Comparison of ENCODE assay signal across 1 cellular context in the genomic region with DNA sequence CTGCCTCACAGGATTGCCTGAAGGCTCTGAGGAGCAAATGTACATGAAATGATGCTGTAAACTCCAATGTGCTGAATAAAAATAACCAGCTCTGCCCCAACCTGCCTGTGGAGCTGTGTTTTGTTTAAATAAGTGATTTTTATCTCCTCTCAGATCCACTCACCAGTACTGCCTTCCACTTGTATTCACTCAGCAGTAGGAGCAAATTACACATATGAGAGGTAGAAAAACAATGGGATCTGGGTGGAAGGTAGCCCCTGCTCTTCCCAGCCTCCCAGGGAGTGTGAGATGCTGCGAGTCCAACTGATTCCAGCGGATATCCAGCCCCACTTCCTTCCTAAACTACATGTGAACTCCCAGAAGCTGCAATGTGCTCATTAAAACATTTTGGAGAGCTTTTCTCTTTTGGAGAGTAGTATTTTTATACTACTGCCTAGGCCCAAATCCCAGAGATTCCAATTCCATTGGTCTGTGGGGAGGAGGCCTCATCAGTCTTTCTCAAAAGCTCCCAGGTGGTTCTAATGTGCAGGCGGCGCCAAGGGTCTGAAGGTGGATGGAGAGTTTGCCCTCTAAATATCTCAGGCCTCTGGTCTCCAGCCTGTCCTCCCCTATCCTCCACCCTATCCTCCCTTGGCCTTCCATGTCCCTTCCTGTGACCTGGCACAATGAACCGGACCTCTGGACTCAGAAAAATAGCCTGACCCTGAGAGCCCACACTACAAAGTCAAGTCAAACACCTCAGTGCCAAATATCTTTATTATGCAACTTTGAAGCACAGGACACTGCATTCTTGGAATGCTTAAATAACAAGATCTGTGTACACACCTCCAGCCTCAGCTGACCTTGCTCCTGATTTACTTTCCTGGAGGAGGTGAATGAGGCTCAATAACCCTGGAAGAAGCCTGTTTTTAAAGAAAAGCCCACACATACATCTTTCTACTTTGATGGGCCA.
A peak's percentile ranks its signal among the peaks of the same experiment; 100 is the strongest.
TF ChIP-seq lines count a peak whose summit lies in the region.

No MANE protein-coding gene starts in this region.

TF ChIP-seq in HepG2, 621 proteins besides CTCF, POLR2A, EP300 and RAD21 (continued from another document and continues in another):
- TF ChIP-seq, protein P1, sequence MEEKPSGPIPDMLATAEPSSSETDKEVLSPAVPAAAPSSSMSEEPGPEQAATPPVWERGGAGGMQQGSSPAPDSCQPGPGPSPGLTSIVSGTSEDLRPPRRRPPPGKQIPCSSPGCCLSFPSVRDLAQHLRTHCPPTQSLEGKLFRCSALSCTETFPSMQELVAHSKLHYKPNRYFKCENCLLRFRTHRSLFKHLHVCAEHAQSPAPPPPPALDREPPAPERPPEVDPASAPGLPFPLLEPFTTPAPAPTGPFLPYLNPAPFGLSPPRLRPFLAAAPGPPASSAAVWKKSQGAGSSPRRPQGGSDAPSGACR (CRISPR knock-in tag; IDR thresholded peaks at IDR 0.05) = peak; percentile 83
- TF ChIP-seq, protein P2, sequence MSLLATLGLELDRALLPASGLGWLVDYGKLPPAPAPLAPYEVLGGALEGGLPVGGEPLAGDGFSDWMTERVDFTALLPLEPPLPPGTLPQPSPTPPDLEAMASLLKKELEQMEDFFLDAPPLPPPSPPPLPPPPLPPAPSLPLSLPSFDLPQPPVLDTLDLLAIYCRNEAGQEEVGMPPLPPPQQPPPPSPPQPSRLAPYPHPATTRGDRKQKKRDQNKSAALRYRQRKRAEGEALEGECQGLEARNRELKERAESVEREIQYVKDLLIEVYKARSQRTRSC (CRISPR knock-in tag; IDR thresholded peaks at IDR 0.05; ENCODE audit: low read depth) = no peak
- TF ChIP-seq CBX2 (IDR thresholded peaks at IDR 0.05; ENCODE audit: low read depth, low read length) (no peak), CBX2 (CRISPR knock-in tag; IDR thresholded peaks at IDR 0.05; ENCODE audit: low read depth) (no peak), ZNF446 (CRISPR knock-in tag; IDR thresholded peaks at IDR 0.05) (no peak), DNMT1 (CRISPR knock-in tag; IDR thresholded peaks at IDR 0.05) (no peak), HES4 (CRISPR knock-in tag; IDR thresholded peaks at IDR 0.05; ENCODE audit: borderline replicate concordance) (no peak), ZNF274 (CRISPR knock-in tag; IDR thresholded peaks at IDR 0.05) (no peak), ZSCAN22 (CRISPR knock-in tag; IDR thresholded peaks at IDR 0.05) (no peak), PPARG (CRISPR knock-in tag; conservative IDR thresholded peaks at IDR 0.05) (peak; percentile 96), ZFP41 (CRISPR knock-in tag; IDR thresholded peaks at IDR 0.05; ENCODE audit: borderline replicate concordance) (no peak), YEATS2 (CRISPR knock-in tag; IDR thresholded peaks at IDR 0.05; ENCODE audit: borderline replicate concordance) (peak; percentile 48; the same call in 1 of the 2 replicates), GZF1 (CRISPR knock-in tag; IDR thresholded peaks at IDR 0.05) (no peak), NFE2 (CRISPR knock-in tag; IDR thresholded peaks at IDR 0.05) (no peak), LCORL (IDR thresholded peaks at IDR 0.05) (peak; percentile 82), LCORL (CRISPR knock-in tag; IDR thresholded peaks at IDR 0.05) (peak; percentile 98), SAP130 (CRISPR knock-in tag; IDR thresholded peaks at IDR 0.05; ENCODE audit: low read depth) (peak; percentile 82), AHR (CRISPR knock-in tag; IDR thresholded peaks at IDR 0.05) (no peak), ZSCAN9 (CRISPR knock-in tag; IDR thresholded peaks at IDR 0.05; ENCODE audit: borderline replicate concordance) (peak; percentile 76; the same call in 1 of the 2 replicates), ZNF569 (CRISPR knock-in tag; IDR thresholded peaks at IDR 0.05; ENCODE audit: borderline replicate concordance) (no peak), GATAD1 (CRISPR knock-in tag; IDR thresholded peaks at IDR 0.05) (peak; percentile 67), ZSCAN29 (CRISPR knock-in tag; conservative IDR thresholded peaks at IDR 0.05) (no peak), ZNF121 (CRISPR knock-in tag; IDR thresholded peaks at IDR 0.05) (no peak), ONECUT2 (CRISPR knock-in tag; IDR thresholded peaks at IDR 0.05) (no peak), CREM (IDR thresholded peaks at IDR 0.05) (peak; percentile 91), CREM (CRISPR knock-in tag; IDR thresholded peaks at IDR 0.05) (no peak), STAT5B (CRISPR knock-in tag; IDR thresholded peaks at IDR 0.05) (no peak; the same call in 1 of the 2 replicates), GABPB1 (CRISPR knock-in tag; IDR thresholded peaks at IDR 0.05) (no peak; the same call in 1 of the 2 replicates), ZNF792 (CRISPR knock-in tag; IDR thresholded peaks at IDR 0.05) (peak; percentile 79; the same call in 1 of the 2 replicates), GFI1 (CRISPR knock-in tag; IDR thresholded peaks at IDR 0.05; ENCODE audit: borderline replicate concordance) (peak; percentile 96), ZNF160 (CRISPR knock-in tag; IDR thresholded peaks at IDR 0.05) (no peak), ZNF326 (CRISPR knock-in tag; IDR thresholded peaks at IDR 0.05; ENCODE audit: borderline replicate concordance) (no peak), ZIK1 (CRISPR knock-in tag; IDR thresholded peaks at IDR 0.05; ENCODE audit: borderline replicate concordance, low read depth) (no peak), SRSF1 (optimal IDR thresholded peaks at IDR 0.05; ENCODE audit: low read depth, low read length) (no peak)
- TF ChIP-seq, protein P3, sequence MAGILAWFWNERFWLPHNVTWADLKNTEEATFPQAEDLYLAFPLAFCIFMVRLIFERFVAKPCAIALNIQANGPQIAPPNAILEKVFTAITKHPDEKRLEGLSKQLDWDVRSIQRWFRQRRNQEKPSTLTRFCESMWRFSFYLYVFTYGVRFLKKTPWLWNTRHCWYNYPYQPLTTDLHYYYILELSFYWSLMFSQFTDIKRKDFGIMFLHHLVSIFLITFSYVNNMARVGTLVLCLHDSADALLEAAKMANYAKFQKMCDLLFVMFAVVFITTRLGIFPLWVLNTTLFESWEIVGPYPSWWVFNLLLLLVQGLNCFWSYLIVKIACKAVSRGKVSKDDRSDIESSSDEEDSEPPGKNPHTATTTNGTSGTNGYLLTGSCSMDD (CRISPR knock-in tag; IDR thresholded peaks at IDR 0.05) = no peak
- TF ChIP-seq, protein P4, sequence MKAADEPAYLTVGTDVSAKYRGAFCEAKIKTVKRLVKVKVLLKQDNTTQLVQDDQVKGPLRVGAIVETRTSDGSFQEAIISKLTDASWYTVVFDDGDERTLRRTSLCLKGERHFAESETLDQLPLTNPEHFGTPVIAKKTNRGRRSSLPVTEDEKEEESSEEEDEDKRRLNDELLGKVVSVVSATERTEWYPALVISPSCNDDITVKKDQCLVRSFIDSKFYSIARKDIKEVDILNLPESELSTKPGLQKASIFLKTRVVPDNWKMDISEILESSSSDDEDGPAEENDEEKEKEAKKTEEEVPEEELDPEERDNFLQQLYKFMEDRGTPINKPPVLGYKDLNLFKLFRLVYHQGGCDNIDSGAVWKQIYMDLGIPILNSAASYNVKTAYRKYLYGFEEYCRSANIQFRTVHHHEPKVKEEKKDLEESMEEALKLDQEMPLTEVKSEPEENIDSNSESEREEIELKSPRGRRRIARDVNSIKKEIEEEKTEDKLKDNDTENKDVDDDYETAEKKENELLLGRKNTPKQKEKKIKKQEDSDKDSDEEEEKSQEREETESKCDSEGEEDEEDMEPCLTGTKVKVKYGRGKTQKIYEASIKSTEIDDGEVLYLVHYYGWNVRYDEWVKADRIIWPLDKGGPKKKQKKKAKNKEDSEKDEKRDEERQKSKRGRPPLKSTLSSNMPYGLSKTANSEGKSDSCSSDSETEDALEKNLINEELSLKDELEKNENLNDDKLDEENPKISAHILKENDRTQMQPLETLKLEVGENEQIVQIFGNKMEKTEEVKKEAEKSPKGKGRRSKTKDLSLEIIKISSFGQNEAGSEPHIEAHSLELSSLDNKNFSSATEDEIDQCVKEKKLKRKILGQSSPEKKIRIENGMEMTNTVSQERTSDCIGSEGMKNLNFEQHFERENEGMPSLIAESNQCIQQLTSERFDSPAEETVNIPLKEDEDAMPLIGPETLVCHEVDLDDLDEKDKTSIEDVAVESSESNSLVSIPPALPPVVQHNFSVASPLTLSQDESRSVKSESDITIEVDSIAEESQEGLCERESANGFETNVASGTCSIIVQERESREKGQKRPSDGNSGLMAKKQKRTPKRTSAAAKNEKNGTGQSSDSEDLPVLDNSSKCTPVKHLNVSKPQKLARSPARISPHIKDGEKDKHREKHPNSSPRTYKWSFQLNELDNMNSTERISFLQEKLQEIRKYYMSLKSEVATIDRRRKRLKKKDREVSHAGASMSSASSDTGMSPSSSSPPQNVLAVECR (CRISPR knock-in tag; IDR thresholded peaks at IDR 0.05; ENCODE audit: borderline replicate concordance) = peak; percentile 58; the same call in 1 of the 2 replicates
- TF ChIP-seq, protein P5, sequence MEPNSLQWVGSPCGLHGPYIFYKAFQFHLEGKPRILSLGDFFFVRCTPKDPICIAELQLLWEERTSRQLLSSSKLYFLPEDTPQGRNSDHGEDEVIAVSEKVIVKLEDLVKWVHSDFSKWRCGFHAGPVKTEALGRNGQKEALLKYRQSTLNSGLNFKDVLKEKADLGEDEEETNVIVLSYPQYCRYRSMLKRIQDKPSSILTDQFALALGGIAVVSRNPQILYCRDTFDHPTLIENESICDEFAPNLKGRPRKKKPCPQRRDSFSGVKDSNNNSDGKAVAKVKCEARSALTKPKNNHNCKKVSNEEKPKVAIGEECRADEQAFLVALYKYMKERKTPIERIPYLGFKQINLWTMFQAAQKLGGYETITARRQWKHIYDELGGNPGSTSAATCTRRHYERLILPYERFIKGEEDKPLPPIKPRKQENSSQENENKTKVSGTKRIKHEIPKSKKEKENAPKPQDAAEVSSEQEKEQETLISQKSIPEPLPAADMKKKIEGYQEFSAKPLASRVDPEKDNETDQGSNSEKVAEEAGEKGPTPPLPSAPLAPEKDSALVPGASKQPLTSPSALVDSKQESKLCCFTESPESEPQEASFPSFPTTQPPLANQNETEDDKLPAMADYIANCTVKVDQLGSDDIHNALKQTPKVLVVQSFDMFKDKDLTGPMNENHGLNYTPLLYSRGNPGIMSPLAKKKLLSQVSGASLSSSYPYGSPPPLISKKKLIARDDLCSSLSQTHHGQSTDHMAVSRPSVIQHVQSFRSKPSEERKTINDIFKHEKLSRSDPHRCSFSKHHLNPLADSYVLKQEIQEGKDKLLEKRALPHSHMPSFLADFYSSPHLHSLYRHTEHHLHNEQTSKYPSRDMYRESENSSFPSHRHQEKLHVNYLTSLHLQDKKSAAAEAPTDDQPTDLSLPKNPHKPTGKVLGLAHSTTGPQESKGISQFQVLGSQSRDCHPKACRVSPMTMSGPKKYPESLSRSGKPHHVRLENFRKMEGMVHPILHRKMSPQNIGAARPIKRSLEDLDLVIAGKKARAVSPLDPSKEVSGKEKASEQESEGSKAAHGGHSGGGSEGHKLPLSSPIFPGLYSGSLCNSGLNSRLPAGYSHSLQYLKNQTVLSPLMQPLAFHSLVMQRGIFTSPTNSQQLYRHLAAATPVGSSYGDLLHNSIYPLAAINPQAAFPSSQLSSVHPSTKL (CRISPR knock-in tag; IDR thresholded peaks at IDR 0.05) = peak; percentile 99
- TF ChIP-seq, protein P6, sequence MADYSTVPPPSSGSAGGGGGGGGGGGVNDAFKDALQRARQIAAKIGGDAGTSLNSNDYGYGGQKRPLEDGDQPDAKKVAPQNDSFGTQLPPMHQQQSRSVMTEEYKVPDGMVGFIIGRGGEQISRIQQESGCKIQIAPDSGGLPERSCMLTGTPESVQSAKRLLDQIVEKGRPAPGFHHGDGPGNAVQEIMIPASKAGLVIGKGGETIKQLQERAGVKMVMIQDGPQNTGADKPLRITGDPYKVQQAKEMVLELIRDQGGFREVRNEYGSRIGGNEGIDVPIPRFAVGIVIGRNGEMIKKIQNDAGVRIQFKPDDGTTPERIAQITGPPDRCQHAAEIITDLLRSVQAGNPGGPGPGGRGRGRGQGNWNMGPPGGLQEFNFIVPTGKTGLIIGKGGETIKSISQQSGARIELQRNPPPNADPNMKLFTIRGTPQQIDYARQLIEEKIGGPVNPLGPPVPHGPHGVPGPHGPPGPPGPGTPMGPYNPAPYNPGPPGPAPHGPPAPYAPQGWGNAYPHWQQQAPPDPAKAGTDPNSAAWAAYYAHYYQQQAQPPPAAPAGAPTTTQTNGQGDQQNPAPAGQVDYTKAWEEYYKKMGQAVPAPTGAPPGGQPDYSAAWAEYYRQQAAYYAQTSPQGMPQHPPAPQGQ (CRISPR knock-in tag; IDR thresholded peaks at IDR 0.05; ENCODE audit: borderline replicate concordance) = no peak
- TF ChIP-seq, protein P7, sequence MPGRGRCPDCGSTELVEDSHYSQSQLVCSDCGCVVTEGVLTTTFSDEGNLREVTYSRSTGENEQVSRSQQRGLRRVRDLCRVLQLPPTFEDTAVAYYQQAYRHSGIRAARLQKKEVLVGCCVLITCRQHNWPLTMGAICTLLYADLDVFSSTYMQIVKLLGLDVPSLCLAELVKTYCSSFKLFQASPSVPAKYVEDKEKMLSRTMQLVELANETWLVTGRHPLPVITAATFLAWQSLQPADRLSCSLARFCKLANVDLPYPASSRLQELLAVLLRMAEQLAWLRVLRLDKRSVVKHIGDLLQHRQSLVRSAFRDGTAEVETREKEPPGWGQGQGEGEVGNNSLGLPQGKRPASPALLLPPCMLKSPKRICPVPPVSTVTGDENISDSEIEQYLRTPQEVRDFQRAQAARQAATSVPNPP (CRISPR knock-in tag; IDR thresholded peaks at IDR 0.05) = 0 out of 2 replicates have a peak, but pooled peaks have one; percentile 56
- TF ChIP-seq, protein P8, sequence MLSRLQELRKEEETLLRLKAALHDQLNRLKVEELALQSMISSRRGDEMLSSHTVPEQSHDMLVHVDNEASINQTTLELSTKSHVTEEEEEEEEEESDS (CRISPR knock-in tag; IDR thresholded peaks at IDR 0.05; ENCODE audit: borderline replicate concordance) = no peak
- TF ChIP-seq, protein P9, sequence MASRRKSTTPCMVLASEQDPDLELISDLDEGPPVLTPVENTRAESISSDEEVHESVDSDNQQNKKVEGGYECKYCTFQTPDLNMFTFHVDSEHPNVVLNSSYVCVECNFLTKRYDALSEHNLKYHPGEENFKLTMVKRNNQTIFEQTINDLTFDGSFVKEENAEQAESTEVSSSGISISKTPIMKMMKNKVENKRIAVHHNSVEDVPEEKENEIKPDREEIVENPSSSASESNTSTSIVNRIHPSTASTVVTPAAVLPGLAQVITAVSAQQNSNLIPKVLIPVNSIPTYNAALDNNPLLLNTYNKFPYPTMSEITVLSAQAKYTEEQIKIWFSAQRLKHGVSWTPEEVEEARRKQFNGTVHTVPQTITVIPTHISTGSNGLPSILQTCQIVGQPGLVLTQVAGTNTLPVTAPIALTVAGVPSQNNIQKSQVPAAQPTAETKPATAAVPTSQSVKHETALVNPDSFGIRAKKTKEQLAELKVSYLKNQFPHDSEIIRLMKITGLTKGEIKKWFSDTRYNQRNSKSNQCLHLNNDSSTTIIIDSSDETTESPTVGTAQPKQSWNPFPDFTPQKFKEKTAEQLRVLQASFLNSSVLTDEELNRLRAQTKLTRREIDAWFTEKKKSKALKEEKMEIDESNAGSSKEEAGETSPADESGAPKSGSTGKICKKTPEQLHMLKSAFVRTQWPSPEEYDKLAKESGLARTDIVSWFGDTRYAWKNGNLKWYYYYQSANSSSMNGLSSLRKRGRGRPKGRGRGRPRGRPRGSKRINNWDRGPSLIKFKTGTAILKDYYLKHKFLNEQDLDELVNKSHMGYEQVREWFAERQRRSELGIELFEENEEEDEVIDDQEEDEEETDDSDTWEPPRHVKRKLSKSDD (CRISPR knock-in tag; IDR thresholded peaks at IDR 0.05; ENCODE audit: low read depth) = peak; percentile 35; the same call in 1 of the 2 replicates
- TF ChIP-seq, protein P10, sequence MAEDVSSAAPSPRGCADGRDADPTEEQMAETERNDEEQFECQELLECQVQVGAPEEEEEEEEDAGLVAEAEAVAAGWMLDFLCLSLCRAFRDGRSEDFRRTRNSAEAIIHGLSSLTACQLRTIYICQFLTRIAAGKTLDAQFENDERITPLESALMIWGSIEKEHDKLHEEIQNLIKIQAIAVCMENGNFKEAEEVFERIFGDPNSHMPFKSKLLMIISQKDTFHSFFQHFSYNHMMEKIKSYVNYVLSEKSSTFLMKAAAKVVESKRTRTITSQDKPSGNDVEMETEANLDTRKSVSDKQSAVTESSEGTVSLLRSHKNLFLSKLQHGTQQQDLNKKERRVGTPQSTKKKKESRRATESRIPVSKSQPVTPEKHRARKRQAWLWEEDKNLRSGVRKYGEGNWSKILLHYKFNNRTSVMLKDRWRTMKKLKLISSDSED (CRISPR knock-in tag; IDR thresholded peaks at IDR 0.05) = no peak
